In the genomic region with DNA sequence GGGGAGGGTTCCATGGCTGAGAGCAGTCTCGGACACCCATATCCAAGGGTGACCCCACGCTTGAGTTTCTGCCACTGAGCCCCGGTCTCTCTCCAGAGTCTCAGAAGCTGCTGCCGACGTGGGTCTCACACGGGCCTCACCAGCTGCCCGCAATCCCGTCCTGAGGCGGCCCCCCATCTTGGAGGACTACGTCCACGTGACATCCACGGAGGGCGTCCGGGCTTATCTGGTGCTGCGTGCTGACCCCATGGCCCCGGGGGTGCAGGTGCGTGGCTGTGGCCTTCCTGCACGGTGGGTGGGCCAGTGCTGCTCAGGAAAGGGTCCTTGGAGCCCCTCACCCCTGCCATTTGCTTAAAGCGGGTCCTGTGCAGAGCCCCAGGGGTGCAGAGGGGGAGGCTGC, we compare ENCODE assay signal across 9 cellular contexts.
DNase-seq lines count a peak whose midpoint lies in the region; ATAC-seq and TF ChIP-seq lines count a peak whose summit lies in the region.
"Had no signal": no experiment of that assay in that cellular context is flagged by ENCODE, and none has a peak within 500 bp of the region (broad histone marks: within the 10 kb centered on the region; RNA-seq: fewer than 3 reads in every experiment).

No MANE protein-coding gene starts in this region.

- H3K9me3 Mint-ChIP-seq in activated T-cell treated with anti-CD3 and anti-CD28 coated beads, Interleukin-2, amount 50 U/mL, for 24 hours: no peaks in the 10 kb centered on the region
- H3K9me3 Mint-ChIP-seq in stimulated activated naive B cell treated with anti-CD40 and anti-IgM and Interleukin-4, amounts not matched to agents 10 μg/mL and 1 μg/mL and 100 μg/mL, for 72 hours: no peaks in the 10 kb centered on the region

- peaks cover 64% of the 10 kb centered on the region for H3K36me3 Mint-ChIP-seq in activated T-cell treated with anti-CD3 and anti-CD28 coated beads, Interleukin-2, amount 50 U/mL, for 24 hours (ENCODE audit: low read depth)
- peaks cover 22 to 27% of the 10 kb centered on the region in 2 donors for H3K36me3 Mint-ChIP-seq in stimulated activated naive B cell treated with anti-CD40 and anti-IgM and Interleukin-4, amounts not matched to agents 10 μg/mL and 1 μg/mL and 100 μg/mL, for 72 hours

- no peak for TF ChIP-seq CTCF in VCaP (conservative IDR thresholded peaks at IDR 0.05)
- no peak for TF ChIP-seq CTCF in foreskin fibroblast (IDR thresholded peaks at IDR 0.05; ENCODE audit: low read depth, low read length)

- no peak for DNase-seq in activated T-cell treated with anti-CD3 and anti-CD28 coated beads, Interleukin-2, amount 50 U/mL, for 24 hours
- no peak for DNase-seq in activated T-cell treated with anti-CD3 and anti-CD28 coated beads, Interleukin-2, amount 50 U/mL, for 48 hours
- DNase-seq in foreskin fibroblast (no peak), NCI-H446 treated with DMSO at 0.1 percent for 48 hours (lab: John Stamatoyannopoulos, UW) (no peak)
- DNase-seq in stimulated activated naive B cell treated with anti-CD40 and anti-IgM and Interleukin-4, amounts not matched to agents 10 μg/mL and 1 μg/mL and 100 μg/mL, for 72 hours: no peak
- no peak for DNase-seq in effector CD8-positive, alpha-beta T cell (lab: John Stamatoyannopoulos, UW)
- DNase-seq: amniotic stem cell had no signal

- no peak for ATAC-seq in stimulated activated naive B cell treated with anti-CD40 and anti-IgM and Interleukin-4, amounts not matched to agents 10 μg/mL and 1 μg/mL and 100 μg/mL, for 72 hours (replicated peaks)
- no peak for ATAC-seq in HG03159 (IDR thresholded peaks at IDR 0.05; ENCODE audit: unreplicated experiment)

- peaks cover 18% of the 10 kb centered on the region for H3K4me1 Mint-ChIP-seq in activated T-cell treated with anti-CD3 and anti-CD28 coated beads, Interleukin-2, amount 50 U/mL, for 24 hours (ENCODE audit: low read depth)
- H3K4me1 Mint-ChIP-seq in stimulated activated naive B cell treated with anti-CD40 and anti-IgM and Interleukin-4, amounts not matched to agents 10 μg/mL and 1 μg/mL and 100 μg/mL, for 72 hours: peaks cover 18 to 42% of the 10 kb centered on the region in 2 donors

- peak overlapping the region; percentile 73; the same call in 1 of the 2 replicates for H3K27ac ChIP-seq in VCaP

- peak overlapping the region; percentile 74 to 76 for H3K4me3 ChIP-seq in foreskin fibroblast (ENCODE audit: low read depth in 1 of 2, low read length in 2 of 2)

- H3K27me3 Mint-ChIP-seq in activated T-cell treated with anti-CD3 and anti-CD28 coated beads, Interleukin-2, amount 50 U/mL, for 24 hours: no peaks in the 10 kb centered on the region
- H3K27me3 Mint-ChIP-seq in stimulated activated naive B cell treated with anti-CD40 and anti-IgM and Interleukin-4, amounts not matched to agents 10 μg/mL and 1 μg/mL and 100 μg/mL, for 72 hours: no peaks in the 10 kb centered on the region

- H3K4me3 Mint-ChIP-seq in activated T-cell treated with anti-CD3 and anti-CD28 coated beads, Interleukin-2, amount 50 U/mL, for 24 hours: peak overlapping the region; percentile 83
- peak overlapping the region; percentile 66 to 85 for H3K4me3 Mint-ChIP-seq in stimulated activated naive B cell treated with anti-CD40 and anti-IgM and Interleukin-4, amounts not matched to agents 10 μg/mL and 1 μg/mL and 100 μg/mL, for 72 hours

- no peak overlapping the region for H3K27ac Mint-ChIP-seq in activated T-cell treated with anti-CD3 and anti-CD28 coated beads, Interleukin-2, amount 50 U/mL, for 24 hours
- H3K27ac Mint-ChIP-seq in stimulated activated naive B cell treated with anti-CD40 and anti-IgM and Interleukin-4, amounts not matched to agents 10 μg/mL and 1 μg/mL and 100 μg/mL, for 72 hours: no peak overlapping the region
